Comparison of ENCODE assay signal across 18 cellular contexts in the genomic region with DNA sequence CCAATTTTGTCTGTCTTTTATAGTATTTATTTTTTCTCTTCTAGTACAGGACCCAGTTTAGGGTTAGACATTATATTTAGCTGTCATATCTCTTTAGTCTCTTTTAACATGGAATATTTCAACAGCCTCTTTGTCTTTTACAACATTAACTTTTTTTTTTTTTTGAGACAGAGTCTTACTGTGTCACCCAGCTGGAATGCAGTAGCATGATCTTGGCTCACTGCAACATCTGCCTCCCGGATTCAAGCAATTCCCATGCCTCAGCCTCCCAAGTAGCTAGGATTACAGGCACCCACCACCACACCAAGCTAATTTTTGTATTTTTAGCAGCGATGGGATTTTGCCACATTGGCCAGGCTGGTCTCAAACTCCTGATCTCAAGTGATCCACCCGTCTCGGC.
"Had no signal": no experiment of that assay in that cellular context is flagged by ENCODE, and none has a peak within 500 bp of the region (broad histone marks: within the 10 kb centered on the region; RNA-seq: fewer than 3 reads in every experiment).

No MANE protein-coding gene starts in this region.

- DNase-seq: activated CD4-positive, alpha-beta T cell treated with anti-CD3 and anti-CD28 coated beads for 36 hours; activated CD8-positive, alpha-beta memory T cell treated with anti-CD3 and anti-CD28 coated beads, Interleukin-2, amount 50 U/mL, for 48 hours; activated CD8-positive, alpha-beta T cell treated with anti-CD3 and anti-CD28 coated beads, Interleukin-2, amount 10 ng/mL, durations not matched to agents 7 days and 5 days; activated naive CD8-positive, alpha-beta T cell treated with anti-CD3 and anti-CD28 coated beads, Interleukin-2, amount 10 ng/mL, durations not matched to agents 7 days and 5 days; caudate nucleus; cortex of kidney; effector memory CD4-positive, alpha-beta T cell; erythroblast; left ventricle myocardium superior; psoas muscle; stimulated activated CD4-positive, alpha-beta T cell treated with anti-CD3 and anti-CD28 coated beads, Interleukin-12 subunit alpha, Interleukin-12 subunit beta, amount 100 ng/mL, for 4 hours; stimulated activated naive CD4-positive, alpha-beta T cell; uterus had no signal

- H3K79me2 ChIP-seq: hepatocyte had no signal

- H3K4me2 ChIP-seq: hepatocyte had no signal

- H3K27ac ChIP-seq: ascending aorta, hepatocyte, psoas muscle, suprapubic skin, uterus, VCaP had no signal

- ATAC-seq: activated CD4-positive, alpha-beta T cell treated with anti-CD3 and anti-CD28 coated beads for 36 hours; activated CD8-positive, alpha-beta T cell treated with anti-CD3 and anti-CD28 coated beads, Interleukin-2, amount 10 ng/mL, durations not matched to agents 7 days and 5 days; left ventricle myocardium superior; psoas muscle; sciatic nerve had no signal

- H3K27me3 ChIP-seq: ascending aorta, hepatocyte, suprapubic skin, uterus had no signal

- H3K36me3 ChIP-seq: ascending aorta, suprapubic skin, uterus had no signal

- H3K9me3 ChIP-seq: ascending aorta, psoas muscle, suprapubic skin, uterus had no signal

- H3K4me3 ChIP-seq: ascending aorta, hepatocyte, psoas muscle, suprapubic skin, uterus had no signal

- H2AFZ ChIP-seq: hepatocyte had no signal

- H3K4me1 ChIP-seq: psoas muscle, suprapubic skin, uterus had no signal
